In the genomic region with DNA sequence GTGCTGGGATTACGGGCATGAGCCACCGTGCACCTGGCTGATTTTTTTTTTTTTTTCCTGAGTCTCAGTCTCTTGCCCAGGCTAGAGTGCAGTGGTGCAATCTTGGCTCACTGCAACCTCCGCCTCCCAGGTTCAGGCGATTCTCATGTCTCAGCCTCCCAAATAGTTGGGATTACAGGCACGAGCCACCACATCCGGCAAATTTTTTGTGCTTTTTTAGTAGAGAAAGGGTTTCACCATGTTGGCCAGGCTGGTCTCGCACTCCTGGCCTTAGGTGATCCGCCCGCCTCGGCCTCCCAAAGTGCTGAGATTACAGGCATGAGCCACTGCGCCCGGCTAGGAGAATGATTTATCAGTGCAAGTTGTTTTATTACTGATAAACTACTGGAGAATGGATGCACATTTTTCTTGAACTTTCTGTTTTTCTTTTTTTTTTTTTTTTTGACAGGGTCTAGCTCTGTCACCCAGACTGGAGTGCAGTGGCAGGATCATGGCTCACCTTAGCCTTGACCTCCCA, we compare ENCODE assay signal across 24 cellular contexts.
"Had no signal": no experiment of that assay in that cellular context is flagged by ENCODE, and none has a peak within 500 bp of the region (broad histone marks: within the 10 kb centered on the region; RNA-seq: fewer than 3 reads in every experiment).

No MANE protein-coding gene starts in this region.

- H3K36me3 ChIP-seq: colonic mucosa, esophagus muscularis mucosa, pancreas, right lobe of liver, stomach, thyroid gland had no signal

- FAIRE-seq: endothelial cell of umbilical vein, pancreas had no signal

- H3K4me3 ChIP-seq: colonic mucosa, esophagus muscularis mucosa, lung, pancreas, right lobe of liver, smooth muscle cell, stomach, thyroid gland had no signal

- DNase-seq: colonic mucosa; dermis blood vessel endothelial cell; effector memory CD4-positive, alpha-beta T cell; foreskin melanocyte; hypothalamus; immature natural killer cell; islet precursor cell; kidney glomerular epithelial cell; left ventricle myocardium superior; natural killer cell; occipital lobe; pancreas; right lobe of liver; stimulated activated CD4-positive, alpha-beta T cell treated with anti-CD3 and anti-CD28 coated beads, Interleukin-12 subunit alpha, Interleukin-12 subunit beta, amount 100 ng/mL, for 4 hours; stimulated activated CD4-positive, alpha-beta T cell treated with anti-CD3 and anti-CD28 coated beads, Interleukin-1b, Interleukin-23, amount 100 ng/mL, for 48 hours; stimulated activated CD4-positive, alpha-beta T cell treated with anti-CD3 and anti-CD28 coated beads, Interleukin-4, amount 100 ng/mL, for 1 hour; stimulated activated CD8-positive, alpha-beta memory T cell treated with anti-CD3 and anti-CD28 coated beads, Interleukin-4, amount 100 ng/mL, for 48 hours; stimulated activated naive CD4-positive, alpha-beta T cell; stomach; thyroid gland had no signal

- H3K4me1 ChIP-seq: colonic mucosa, right lobe of liver, stomach, thyroid gland had no signal

- H3K27ac ChIP-seq: colonic mucosa, esophagus muscularis mucosa, pancreas, right lobe of liver, stomach, thyroid gland had no signal

- H3K27me3 ChIP-seq: colonic mucosa, pancreas, right lobe of liver, stomach, thyroid gland had no signal

- ATAC-seq: left ventricle myocardium superior, natural killer cell, pancreas, right lobe of liver had no signal

- H3K9me3 ChIP-seq: colonic mucosa, esophagus muscularis mucosa, pancreas, right lobe of liver, stomach, thyroid gland had no signal
